Comparison of ENCODE assay signal across 18 cellular contexts in the genomic region with DNA sequence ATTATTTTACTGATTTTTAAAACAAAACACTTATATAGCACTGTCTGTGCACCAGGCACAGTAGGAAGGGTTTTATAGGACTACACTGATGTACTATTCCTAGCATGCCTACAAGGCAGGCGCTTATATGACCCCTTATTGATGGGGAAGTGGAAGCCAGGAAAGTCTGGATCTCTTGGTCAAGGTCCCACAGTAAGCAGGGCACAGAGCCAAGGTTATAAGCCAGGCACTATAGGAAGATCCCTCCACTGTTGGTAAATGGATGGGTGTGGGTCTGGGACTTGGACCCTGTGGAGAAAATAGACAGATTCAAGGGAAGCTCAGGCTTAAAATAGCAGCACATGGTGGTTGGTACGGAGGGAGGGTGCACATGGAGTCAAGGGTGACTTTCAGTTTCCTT. TPM values are rescaled to one million over a fixed set of nuclear protein-coding genes. Genes with fewer than 3 reads are reported as not detected.
A peak's percentile ranks its signal among the peaks of the same experiment; 100 is the strongest.
DNase-seq lines count a peak whose midpoint lies in the region; ATAC-seq, FAIRE-seq and TF ChIP-seq lines count a peak whose summit lies in the region.
"Had no signal": no experiment of that assay in that cellular context is flagged by ENCODE, and none has a peak within 500 bp of the region (broad histone marks: within the 10 kb centered on the region; RNA-seq: fewer than 3 reads in every experiment).

No MANE protein-coding gene starts in this region.

- H2AK5ac ChIP-seq in IMR-90 (ENCODE audit: low read depth, low read length), result no peak overlapping the region

- H3K4me1 Mint-ChIP-seq in CD4-positive, CD25-positive, alpha-beta regulatory T cell, result peaks cover 23 to 48% (median 39%) of the 10 kb centered on the region in 4 donors
- H3K4me1 Mint-ChIP-seq in activated T-helper 17 cell treated with anti-CD3 and anti-CD28 coated beads, Interleukin-2, amount 50 U/mL, for 72 hours, result peaks cover 30% of the 10 kb centered on the region

- H2AK9ac ChIP-seq in IMR-90 (replicated peaks; ENCODE audit: low read depth, low read length, poor library complexity), result no peak overlapping the region

- no peak overlapping the region for H4K5ac ChIP-seq in IMR-90 (ENCODE audit: low read depth, low read length)

- H3K9me1 ChIP-seq in IMR-90 (ENCODE audit: insufficient read depth, low read length), result peaks cover 3% of the 10 kb centered on the region; the same call in 1 of the 2 replicates

- H3K4me3 Mint-ChIP-seq in CD4-positive, CD25-positive, alpha-beta regulatory T cell, result peak overlapping the region in 3 of 4 donors; percentile 5 to 56 (median 22)
- H3K4me3 Mint-ChIP-seq in activated T-helper 17 cell treated with anti-CD3 and anti-CD28 coated beads, Interleukin-2, amount 50 U/mL, for 72 hours, result peak overlapping the region; percentile 76

- CTCF ChIA-PET in IMR-90 (lab: Yijun Ruan, JAX) (no interaction called here), HepG2 (lab: Yijun Ruan, JAX; ENCODE audit: low intra/inter-chr PET ratio, low total read pairs) (no interaction called here)

- H3K4me3 ChIP-seq in CD4-positive, CD25-positive, alpha-beta regulatory T cell (ENCODE audit: low read depth, low read length), result no peak overlapping the region
- H3K4me3 ChIP-seq in IMR-90 (ENCODE audit: insufficient read depth, low read depth, low read length) (no peak overlapping the region), sigmoid colon (no peak overlapping the region), WERI-Rb-1 (ENCODE audit: low read depth, low read length) (no peak overlapping the region), HepG2 (replicated peaks in 1 of 3; ENCODE audit: insufficient read depth in 1 of 3, low read depth in 2 of 3, low read length in 3 of 3) (no peak overlapping the region)
- H3K4me3 ChIP-seq: HAP-1, K562 had no signal

- H3K4me2 ChIP-seq in IMR-90 (ENCODE audit: low read depth, low read length) (no peak overlapping the region), HepG2 (ENCODE audit: low read depth, low read length) (no peak overlapping the region)

- WGBS in IMR-90 (ENCODE audit: extremely low coverage in 2 of 2, insufficient read length in 1 of 2), 2 experiments, result no CpG with 5 or more reads among the region's 2 CpGs
- 89% methylated on average over 2 of the region's 2 CpGs for WGBS in sigmoid colon, 2 donors
- WGBS in HepG2 (ENCODE audit: low lambda C conversion rate), result 51% methylated on average over 2 of the region's 2 CpGs

- BruUV-seq in IMR-90 (replicated peaks; lab: Mats Ljungman, UMichigan) (no TSS peak), HepG2 (replicated peaks; lab: Mats Ljungman, UMichigan) (no TSS peak)

- TF ChIP-seq CTCF in IMR-90 (conservative IDR thresholded peaks at IDR 0.05; ENCODE audit: low read depth, low read length) (no peak), sigmoid colon (IDR thresholded peaks at IDR 0.05) (no peak), WERI-Rb-1 (IDR thresholded peaks at IDR 0.05; ENCODE audit: low read depth, low read length) (no peak), HepG2 (CRISPR knock-in tag; IDR thresholded peaks at IDR 0.05) (no peak)

- H3K14ac ChIP-seq in IMR-90 (replicated peaks; ENCODE audit: low read depth, low read length), result no peak overlapping the region

- H3K4ac ChIP-seq in IMR-90 (ENCODE audit: low read depth, low read length), result no peak overlapping the region

- no peak overlapping the region for H3K18ac ChIP-seq in IMR-90 (ENCODE audit: low read depth, low read length)

- H3K27me3 Mint-ChIP-seq in CD4-positive, CD25-positive, alpha-beta regulatory T cell, result peaks cover 4% of the 10 kb centered on the region
- no peaks in the 10 kb centered on the region for H3K27me3 Mint-ChIP-seq in activated T-helper 17 cell treated with anti-CD3 and anti-CD28 coated beads, Interleukin-2, amount 50 U/mL, for 72 hours

- H3K4me1 ChIP-seq in CD4-positive, CD25-positive, alpha-beta regulatory T cell (ENCODE audit: control insufficient read depth, insufficient read depth, low read length, poor library complexity, severe bottlenecking), result peaks cover 47% of the 10 kb centered on the region
- peaks cover 7% of the 10 kb centered on the region for H3K4me1 ChIP-seq in IMR-90 (ENCODE audit: control insufficient read depth, insufficient read depth, low read length)
- H3K4me1 ChIP-seq in sigmoid colon, result peaks cover 0 to 46% (median 34%) of the 10 kb centered on the region in 4 donors
- H3K4me1 ChIP-seq in HepG2 (ENCODE audit: insufficient read depth, low read length), result 0 out of 2 replicates have a peak, but pooled peaks cover 4% of the 10 kb centered on the region
- H3K4me1 ChIP-seq: HAP-1 had no signal

- H3K36me3 Mint-ChIP-seq in CD4-positive, CD25-positive, alpha-beta regulatory T cell, result peaks cover 3% of the 10 kb centered on the region
- no peaks in the 10 kb centered on the region for H3K36me3 Mint-ChIP-seq in activated T-helper 17 cell treated with anti-CD3 and anti-CD28 coated beads, Interleukin-2, amount 50 U/mL, for 72 hours (ENCODE audit: low read depth)

- no peak overlapping the region for H4K8ac ChIP-seq in IMR-90 (ENCODE audit: low read depth in 2 of 2, low read length in 2 of 2)

- TF ChIP-seq POLR2A in IMR-90 (IDR thresholded peaks at IDR 0.05; ENCODE audit: low read depth, low read length) (no peak), sigmoid colon (IDR thresholded peaks at IDR 0.05) (no peak), HepG2 (IDR thresholded peaks at IDR 0.05; ENCODE audit: insufficient read depth in 1 of 2, low read depth in 2 of 2, low read length in 2 of 2) (no peak)

- no peaks in the 10 kb centered on the region for H3K79me1 ChIP-seq in IMR-90 (ENCODE audit: low read depth in 1 of 2, low read length in 2 of 2)

- no peaks in the 10 kb centered on the region for H3K36me3 ChIP-seq in CD4-positive, CD25-positive, alpha-beta regulatory T cell (ENCODE audit: control insufficient read depth, insufficient read depth, low read length)
- H3K36me3 ChIP-seq in IMR-90 (ENCODE audit: control insufficient read depth, insufficient read depth, low read length) (no peaks in the 10 kb centered on the region), sigmoid colon (no peaks in the 10 kb centered on the region), WERI-Rb-1 (no peaks in the 10 kb centered on the region), HepG2 (replicated peaks in 1 of 2; ENCODE audit: control insufficient read depth in 1 of 2, insufficient read depth in 2 of 2, low read length in 2 of 2) (no peaks in the 10 kb centered on the region)
- H3K36me3 ChIP-seq: BE2C, HAP-1 had no signal

- ATAC-seq in CD4-positive, CD25-positive, alpha-beta regulatory T cell (ENCODE audit: low read depth in 2 of 2), result no peak
- no peak for ATAC-seq in IMR-90 (ENCODE audit: low read depth)
- ATAC-seq in activated T-helper 17 cell treated with anti-CD3 and anti-CD28 coated beads, Interleukin-2, amount 50 U/mL, for 72 hours (replicated peaks), result no peak
- ATAC-seq in HepG2, result no peak
- ATAC-seq: K562 had no signal

- no peak overlapping the region for H3K56ac ChIP-seq in IMR-90 (ENCODE audit: extremely low read depth, insufficient read depth, low read length)

- no peak overlapping the region for H2BK5ac ChIP-seq in IMR-90 (ENCODE audit: low read depth, low read length, poor library complexity, severe bottlenecking)

- H3K27me3 ChIP-seq in CD4-positive, CD25-positive, alpha-beta regulatory T cell (ENCODE audit: control insufficient read depth, insufficient read depth, low read length), result no peaks in the 10 kb centered on the region
- H3K27me3 ChIP-seq in IMR-90 (ENCODE audit: control insufficient read depth, insufficient read depth, low read length), result peaks cover 43% of the 10 kb centered on the region
- no peaks in the 10 kb centered on the region for H3K27me3 ChIP-seq in sigmoid colon
- H3K27me3 ChIP-seq in WERI-Rb-1 (ENCODE audit: insufficient read depth, low read depth, severe bottlenecking), result no peaks in the 10 kb centered on the region
- peaks cover 0 to 19% of the 10 kb centered on the region in 2 experiments; a peak in 3 of 5 replicates for H3K27me3 ChIP-seq in HepG2 (ENCODE audit: control insufficient read depth in 1 of 2, insufficient read depth in 2 of 2, low read length in 2 of 2)
- H3K27me3 ChIP-seq: BE2C had no signal

- no peak for TF ChIP-seq RAD21 in IMR-90 (IDR thresholded peaks at IDR 0.05; ENCODE audit: low read length)
- no peak for TF ChIP-seq RAD21 in HepG2 (CRISPR knock-in tag; IDR thresholded peaks at IDR 0.05)

- no peak overlapping the region for H3K23ac ChIP-seq in IMR-90 (ENCODE audit: low read depth, low read length)

- POLR2A ChIA-PET in IMR-90 (lab: Charles Lee; ENCODE audit: unreplicated experiment), result no interaction called here
- POLR2A ChIA-PET in HepG2 (lab: Yijun Ruan, JAX), result no interaction called here

- no peaks in the 10 kb centered on the region for H3K9me3 ChIP-seq in CD4-positive, CD25-positive, alpha-beta regulatory T cell (ENCODE audit: control insufficient read depth in 2 of 2, low read length in 2 of 2)
- H3K9me3 ChIP-seq in IMR-90 (ENCODE audit: control insufficient read depth, insufficient read depth, low read length) (no peaks in the 10 kb centered on the region), sigmoid colon (no peaks in the 10 kb centered on the region), WERI-Rb-1 (ENCODE audit: severe bottlenecking) (no peaks in the 10 kb centered on the region), HepG2 (ENCODE audit: low read length) (no peaks in the 10 kb centered on the region)
- H3K9me3 ChIP-seq: BE2C, HAP-1 had no signal

- H3K79me2 ChIP-seq in HepG2 (ENCODE audit: insufficient read depth, low read length), result no peaks in the 10 kb centered on the region

- intact Hi-C loops in IMR-90 (cut with micrococcal nuclease) (loop anchor here (5.0 kb wide), 1 partner anchor 513 kb away; no protein-coding TSS in a partner anchor), sigmoid colon (cut with DNase I) (loop anchor here (5.0 kb wide), 1 partner anchor 273 kb away; no protein-coding TSS in a partner anchor), HepG2 (cut with micrococcal nuclease; ENCODE audit: unreplicated experiment) (loop anchor here (5.0 kb wide), 2 partner anchors 458 to 513 kb away; no protein-coding TSS in a partner anchor)

- peak overlapping the region; percentile 40; the same call in 1 of the 3 replicates for H2BK15ac ChIP-seq in IMR-90 (ENCODE audit: low read depth, low read length)

- H3K27ac Mint-ChIP-seq in CD4-positive, CD25-positive, alpha-beta regulatory T cell, result peak overlapping the region; percentile 50 to 86 (median 55)
- no peak overlapping the region for H3K27ac Mint-ChIP-seq in activated T-helper 17 cell treated with anti-CD3 and anti-CD28 coated beads, Interleukin-2, amount 50 U/mL, for 72 hours

- in situ Hi-C loops in IMR-90 (cut with MboI; ENCODE audit: low sequenced_read_pairs), result loop anchor here (5.0 to 10.0 kb wide), 2 partner anchors 98 to 515 kb away; no protein-coding TSS in a partner anchor
- in situ Hi-C loops in HepG2 (cut with HindIII; ENCODE audit: extremely low pct_ligation_motif_present, low pct_unique_long_range_greater_than_20kb), result loop anchor here (5.0 kb wide), 2 partner anchors 98 to 318 kb away; no protein-coding TSS in a partner anchor

- dilution Hi-C loops in IMR-90 (cut with HindIII; ENCODE audit: low sequenced_read_pairs, unreplicated experiment), result no loop called here

- no peak for TF ChIP-seq EP300 in sigmoid colon (IDR thresholded peaks at IDR 0.05)
- no peak for TF ChIP-seq EP300 in HepG2 (IDR thresholded peaks at IDR 0.05; ENCODE audit: low read depth in 2 of 2, low read length in 2 of 2)
- no peak for TF ChIP-seq EP300 in HepG2 (CRISPR knock-in tag; IDR thresholded peaks at IDR 0.05; ENCODE audit: borderline replicate concordance)

- H2BK120ac ChIP-seq in IMR-90 (ENCODE audit: low read depth, low read length), result no peak overlapping the region

- H4K20me1 ChIP-seq in IMR-90 (ENCODE audit: insufficient read depth, low read length) (peaks cover 7% of the 10 kb centered on the region; the same call in 1 of the 2 replicates), HepG2 (ENCODE audit: insufficient read depth, low read length) (no peaks in the 10 kb centered on the region)

- H4K91ac ChIP-seq in IMR-90 (ENCODE audit: insufficient read depth, low read depth, low read length), result no peak overlapping the region

- no peak for FAIRE-seq in HepG2 (lab: Jason Lieb, UNC)
- FAIRE-seq: K562 had no signal

- no peak overlapping the region for H3K9ac ChIP-seq in IMR-90 (ENCODE audit: low read depth, low read length)
- no peak overlapping the region for H3K9ac ChIP-seq in HepG2 (ENCODE audit: insufficient read depth, low read depth, low read length)

- H3K9me3 Mint-ChIP-seq in CD4-positive, CD25-positive, alpha-beta regulatory T cell, result peaks cover 0 to 9% (median 1%) of the 10 kb centered on the region in 7 donors
- no peaks in the 10 kb centered on the region for H3K9me3 Mint-ChIP-seq in activated T-helper 17 cell treated with anti-CD3 and anti-CD28 coated beads, Interleukin-2, amount 50 U/mL, for 72 hours

- H3K27ac ChIP-seq in CD4-positive, CD25-positive, alpha-beta regulatory T cell (ENCODE audit: insufficient read depth, low read length, poor library complexity, severe bottlenecking), result no peak overlapping the region
- H3K27ac ChIP-seq in IMR-90 (ENCODE audit: insufficient read depth, low read length), result no peak overlapping the region
- peak overlapping the region in 3 of 4 donors; percentile 33 to 66 (median 62) for H3K27ac ChIP-seq in sigmoid colon
- no peak overlapping the region for H3K27ac ChIP-seq in WERI-Rb-1
- H3K27ac ChIP-seq in HepG2 (ENCODE audit: extremely low read length, insufficient read depth, low read length), result no peak overlapping the region

- no peak overlapping the region for H2BK20ac ChIP-seq in IMR-90 (ENCODE audit: low read depth, low read length)

- DNase-seq in CD4-positive, CD25-positive, alpha-beta regulatory T cell, result no peak
- DNase-seq in IMR-90 (no peak), sigmoid colon (no peak), WERI-Rb-1 (no peak), H4 (ENCODE audit: low spot score) (no peak), HepG2 (ENCODE audit: low spot score) (no peak), mucosa of gallbladder (ENCODE audit: low spot score) (no peak)
- DNase-seq: BE2C, DMS153, EL, NCI-H1048, NCI-H146, NCI-H2107, NCI-H226, NCI-H526 had no signal

- H2AFZ ChIP-seq in IMR-90 (replicated peaks; ENCODE audit: low read length, poor library complexity) (no peak overlapping the region), HepG2 (ENCODE audit: low read length) (no peak overlapping the region)

RNA-seq across cellular contexts. Expression of a gene that starts 59.1 kb away (rescaled TPM):
- total RNA-seq in CD4-positive, CD25-positive, alpha-beta regulatory T cell, result 3.8 TPM
- 1 to 10 TPM in 2 of 4 donors, under 1 TPM in 1, not detected in 1; 0.59 to 1.5 (median 1.1) TPM for polyA plus RNA-seq in CD4-positive, CD25-positive, alpha-beta regulatory T cell
- total RNA-seq in IMR-90 (2012; rRNA removed) (0.18 and 0.28 TPM in 2 replicates), sigmoid colon (1 to 10 TPM; 2.4 to 8.0 (median 3.8) TPM), HepG2 (2016; rRNA removed; fragmentation: Illumina TruSeq; extraction: Trizol) (0.13 TPM in 1 of 2 replicates, not detected in the other), mucosa of gallbladder (130 TPM)
- polyA plus RNA-seq in IMR-90 (2012; rRNA removed) (0.04 and 0.14 TPM in 2 replicates), sigmoid colon (10 to 100 TPM in 1 of 3 donors, 1 to 10 TPM in 2; 1.6 to 24.8 (median 1.8) TPM), HepG2 (2011; rRNA removed) (0.18 and 0.63 TPM in 2 replicates)
- polyA plus RNA-seq in IMR-90 (2012; cell fraction: cytosol; rRNA removed), result 0.02 and 0.08 TPM in 2 replicates
- 0.04 and 0.17 TPM in 2 replicates for polyA plus RNA-seq in IMR-90 (2012; cell fraction: nucleus; rRNA removed; ENCODE audit: low replicate concordance)
- total RNA-seq in activated T-helper 17 cell treated with anti-CD3 and anti-CD28 coated beads, Interleukin-2, amount 50 U/mL, for 72 hours, result 10 to 100 TPM in 1 of 2 donors, 1 to 10 TPM in 1; 6.6 to 11.0 TPM
- 2.2 and 3.2 TPM in 2 replicates for total RNA-seq in H4 (2014; rRNA removed; shearing (Covaris generic))
- total RNA-seq in HepG2 (2016; cell fraction: cytosol; rRNA removed; fragmentation: Illumina TruSeq; extraction: Trizol; ENCODE audit: low read depth), result under 0.01 TPM in 1 of 2 replicates, not detected in the other
- total RNA-seq in HepG2 (2016; cell fraction: insoluble cytoplasmic fraction; rRNA removed; fragmentation: Illumina TruSeq; extraction: Trizol), result 0.06 TPM in 1 of 2 replicates, not detected in the other
- total RNA-seq in HepG2 (2016; cell fraction: membrane; rRNA removed; fragmentation: Illumina TruSeq; extraction: Trizol), result not detected in 2 replicates
- not detected in 2 replicates for total RNA-seq in HepG2 (2016; cell fraction: nucleus; rRNA removed; fragmentation: Illumina TruSeq; extraction: Trizol)
- polyA plus RNA-seq in HepG2 (2011; cell fraction: cytosol; rRNA removed), result 0.31 and 0.46 TPM in 2 replicates
- 1.1 and 2.2 TPM in 2 replicates for polyA plus RNA-seq in HepG2 (2011; cell fraction: nucleus; rRNA removed)
- polyA plus RNA-seq in HepG2 (2012), result 1.6 and 2.5 TPM in 2 replicates
- not detected in 2 replicates for polyA plus RNA-seq in HepG2 (2016; cell fraction: cytosol; fragmentation: Illumina TruSeq; extraction: Trizol; ENCODE audit: low read depth)
- not detected in 2 replicates for polyA plus RNA-seq in HepG2 (2016; cell fraction: insoluble cytoplasmic fraction; fragmentation: Illumina TruSeq; extraction: Trizol; ENCODE audit: low read depth)
- polyA plus RNA-seq in HepG2 (2016; cell fraction: membrane; fragmentation: Illumina TruSeq; extraction: Trizol; ENCODE audit: low read depth), result not detected in 2 replicates
- polyA plus RNA-seq in HepG2 (2016; cell fraction: nucleus; fragmentation: Illumina TruSeq; extraction: Trizol; ENCODE audit: insufficient read depth, low read depth), result not detected in 2 replicates
- 4.0 and 7.0 TPM in 2 replicates for polyA minus RNA-seq in HepG2 (2011; rRNA and poly(A)+ RNA removed; ENCODE audit: low replicate concordance)
- polyA minus RNA-seq in HepG2 (2011; cell fraction: cytosol; rRNA and poly(A)+ RNA removed), result not detected in 2 replicates
- polyA minus RNA-seq in HepG2 (2011; cell fraction: nucleus; rRNA and poly(A)+ RNA removed), result 1.1 and 2.3 TPM in 2 replicates

Comparison
In these comparisons a context has a peak if more than half of its experiments do, and no peak if none do; other contexts are left out.
1. H3K27ac ChIP-seq: peak in sigmoid colon (3 of 4); none in CD4-positive, CD25-positive, alpha-beta regulatory T cell (single experiment), IMR-90 (single experiment), WERI-Rb-1 (single experiment) and HepG2 (single experiment).
2. RNA of a gene that starts 59.1 kb away (total RNA-seq): 130 TPM in mucosa of gallbladder (single experiment); 6.6 to 11.0 TPM in activated T-helper 17 cell treated with anti-CD3 and anti-CD28 coated beads, Interleukin-2, amount 50 U/mL, for 72 hours, 2.4 to 8.0 TPM in sigmoid colon, 3.8 TPM in CD4-positive, CD25-positive, alpha-beta regulatory T cell (single experiment), 2.2 to 3.2 TPM in H4, 0.18 to 0.28 TPM in IMR-90 and under 0.01 to 0.13 TPM in HepG2; every median in the first group is over 10 times any median in the second.